In the genomic region with DNA sequence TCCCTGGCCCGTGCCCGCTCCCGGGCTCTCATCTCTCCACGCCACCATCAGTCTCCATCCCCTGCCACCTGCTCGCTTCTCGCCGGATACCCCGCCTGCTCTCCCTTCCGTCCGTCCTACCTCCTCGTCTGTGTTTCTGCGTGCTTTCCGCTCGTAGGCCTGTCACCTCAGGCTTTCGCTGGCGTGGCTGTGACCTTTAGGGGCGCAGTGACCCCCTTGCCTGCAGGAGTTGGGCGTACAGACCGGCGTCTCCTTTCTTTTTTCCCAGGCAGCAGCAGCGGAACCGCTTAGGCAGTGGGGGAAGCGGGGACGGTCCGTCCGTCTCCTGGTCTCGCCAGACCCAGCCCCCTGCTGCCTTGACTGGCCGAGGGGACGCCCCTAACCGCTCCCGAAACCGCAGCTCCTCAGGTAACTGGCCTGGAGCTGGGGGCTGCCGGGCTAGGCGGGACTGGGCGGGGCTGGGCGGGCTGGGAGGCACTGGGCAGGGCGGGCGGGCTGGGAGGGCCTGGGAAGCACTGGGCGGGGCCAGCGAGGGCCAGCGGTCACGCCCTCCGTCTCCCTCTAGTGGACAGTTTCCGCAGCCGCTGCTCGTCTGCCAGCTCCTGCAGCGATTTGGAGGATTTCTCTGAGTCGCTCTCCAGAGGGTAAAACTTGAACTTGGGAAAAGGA, we compare ENCODE assay signal across 1 cellular context.
TF ChIP-seq lines count a peak whose summit lies in the region.

No MANE protein-coding gene starts in this region.

TF ChIP-seq in A549, 52 proteins besides CTCF, POLR2A, EP300 and RAD21:
- TF ChIP-seq GATA3 (IDR thresholded peaks at IDR 0.05; ENCODE audit: borderline replicate concordance): no peak
- TF ChIP-seq SMC3 (IDR thresholded peaks at IDR 0.05): peak; percentile 72
- TF ChIP-seq RFX5 (IDR thresholded peaks at IDR 0.05): no peak
TF ChIP-seq in A549: peak in this region for 1.
